Comparison of ENCODE assay signal across 8 cellular contexts in the genomic region with DNA sequence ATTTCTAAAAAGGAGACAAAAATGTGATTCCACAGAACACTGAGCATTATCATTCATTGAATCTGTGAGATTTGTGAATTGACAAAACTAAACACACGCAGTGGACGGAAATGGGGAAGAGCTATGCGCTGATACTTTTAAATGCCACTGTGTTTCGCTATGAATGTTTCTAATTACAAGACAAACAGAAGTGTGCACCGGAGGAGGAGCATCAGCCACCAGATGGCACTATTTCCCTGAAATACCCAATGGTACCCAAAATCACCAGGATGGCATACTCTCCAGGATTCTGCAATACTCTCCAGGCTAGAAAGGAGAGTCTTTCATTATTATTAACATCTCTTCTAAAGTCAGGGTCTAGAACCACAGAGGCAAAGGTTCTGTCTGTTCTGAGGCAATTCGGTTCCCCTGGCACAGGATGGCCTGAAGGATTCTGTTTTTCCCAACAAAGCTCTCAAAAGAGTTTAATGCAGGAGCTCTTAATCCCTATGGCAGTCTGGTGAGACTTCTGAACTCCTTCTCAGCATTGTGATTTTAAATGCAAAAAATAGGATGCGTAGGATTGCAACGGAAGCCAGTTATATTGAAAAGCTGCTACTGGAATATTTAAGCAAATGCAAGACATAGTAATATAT. TPM values are rescaled to one million over a fixed set of nuclear protein-coding genes. Genes with fewer than 3 reads are reported as not detected.
A peak's percentile ranks its signal among the peaks of the same experiment; 100 is the strongest.
DNase-seq lines count a peak whose midpoint lies in the region; ATAC-seq and TF ChIP-seq lines count a peak whose summit lies in the region.

No MANE protein-coding gene starts in this region.

- intact Hi-C loops in left lung (cut with DNase I): no loop called here

- DNase-seq in C1 segment of cervical spinal cord (lab: John Stamatoyannopoulos, UW) (peak in 12 of 14 donors; percentile 2 to 70 (median 39)), NCI-H2196 (lab: John Stamatoyannopoulos, UW; ENCODE audit: unreplicated experiment) (peak; percentile 95), cerebellum (ENCODE audit: low spot score) (peak; percentile 80), left lung (peak in 1 of 2 donors; percentile 39)
- peak; percentile 18 to 30 (median 22) for DNase-seq in activated CD4-positive, CD25-positive, alpha-beta regulatory T cell (lab: John Stamatoyannopoulos, UW)
- peak; percentile 51 to 62 for DNase-seq in stimulated activated CD4-positive, alpha-beta T cell treated with anti-CD3 and anti-CD28 coated beads, Interleukin-4, amount 100 ng/mL, for 48 hours (ENCODE audit: low read depth in 2 of 2)

- TF ChIP-seq CTCF in left lung (IDR thresholded peaks at IDR 0.05): peak; percentile 71 to 78

- H3K9me3 ChIP-seq in left lung: no peaks in the 10 kb centered on the region

- H3K27ac ChIP-seq in left lung: no peak overlapping the region

- H3K4me3 ChIP-seq in left lung: no peak overlapping the region

- H3K36me3 ChIP-seq in left lung: no peaks in the 10 kb centered on the region

- H3K27me3 ChIP-seq in left lung: peaks cover 0 to 7% of the 10 kb centered on the region in 2 donors

- ATAC-seq in GM19025 (IDR thresholded peaks at IDR 0.05; ENCODE audit: low read depth, unreplicated experiment) (peak; percentile 87), HG03159 (IDR thresholded peaks at IDR 0.05; ENCODE audit: unreplicated experiment) (peak; percentile 96), left lung (peak; percentile 95)

- no peaks in the 10 kb centered on the region for H3K4me1 ChIP-seq in left lung

RNA-seq across cellular contexts. Expression of gene PUM3, which starts 13.8 kb away (rescaled TPM):
- 42.2 TPM for total RNA-seq in cerebellum
- 10 to 100 TPM; 32.7 to 44.9 TPM for total RNA-seq in left lung
